30 cellular contexts compared by ENCODE assay signal in the genomic region with DNA sequence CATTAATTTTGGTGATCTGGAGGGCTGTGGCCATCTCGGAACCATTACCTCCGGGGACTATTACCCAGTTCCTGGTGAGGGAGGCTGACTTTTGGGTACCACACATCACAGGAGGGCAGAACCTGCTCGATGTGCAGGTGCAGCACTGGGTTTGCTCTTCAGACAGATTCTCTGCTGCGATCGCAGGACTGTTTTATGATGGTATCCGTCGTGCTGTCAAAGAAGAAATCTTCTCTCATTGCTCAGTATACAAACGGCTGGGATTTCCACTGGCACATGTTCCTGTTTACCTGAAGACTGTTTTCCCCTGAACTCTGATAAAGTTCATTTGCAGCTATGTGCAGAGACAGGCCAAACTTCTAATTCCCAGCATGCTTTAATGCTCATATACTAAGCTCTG. TPM values are rescaled to one million over a fixed set of nuclear protein-coding genes. Genes with fewer than 3 reads are reported as not detected.
"Had no signal": no experiment of that assay in that cellular context is flagged by ENCODE, and none has a peak within 500 bp of the region (broad histone marks: within the 10 kb centered on the region; RNA-seq: fewer than 3 reads in every experiment).

No MANE protein-coding gene starts in this region.

- H3K27me3 ChIP-seq: neural progenitor cell, ovary, testis, thyroid gland, uterus had no signal

- H3K36me3 Mint-ChIP-seq: immature natural killer cell; naive thymus-derived CD4-positive, alpha-beta T cell; neural progenitor cell; stimulated activated naive B cell treated with anti-CD40 and anti-IgM and Interleukin-4, amounts not matched to agents 10 μg/mL and 1 μg/mL and 100 μg/mL, for 72 hours had no signal

- H3K4me3 ChIP-seq: left ventricle myocardium inferior, lung, mucosa of descending colon, neural progenitor cell, ovary, prostate gland, smooth muscle cell, testis, thyroid gland, transverse colon, uterus had no signal

- H3K27ac ChIP-seq: left ventricle myocardium inferior, neural progenitor cell, neutrophil, ovary, prostate gland, testis, thyroid gland, transverse colon, uterus had no signal

- H3K4me1 ChIP-seq: left ventricle myocardium inferior, prostate gland, testis, thyroid gland, uterus had no signal

- ATAC-seq: mucosa of descending colon; naive thymus-derived CD4-positive, alpha-beta T cell; right cardiac atrium; stimulated activated naive B cell treated with anti-CD40 and anti-IgM and Interleukin-4, amounts not matched to agents 10 μg/mL and 1 μg/mL and 100 μg/mL, for 72 hours had no signal

- H3K9me3 ChIP-seq: left ventricle myocardium inferior, mucosa of descending colon, neutrophil, ovary, prostate gland, testis, thyroid gland, transverse colon, uterus had no signal

- H3K27ac Mint-ChIP-seq: immature natural killer cell; naive thymus-derived CD4-positive, alpha-beta T cell; nephron progenitor cell; neural progenitor cell; stimulated activated naive B cell treated with anti-CD40 and anti-IgM and Interleukin-4, amounts not matched to agents 10 μg/mL and 1 μg/mL and 100 μg/mL, for 72 hours; stimulated activated naive CD8-positive, alpha-beta T cell treated with anti-CD3 and anti-CD28 coated beads, Interleukin-15, Interleukin-2, amounts not matched to agents 100 ng/mL and 50 ng/mL, for 24 hours had no signal

- H3K4me1 Mint-ChIP-seq: immature natural killer cell; naive thymus-derived CD4-positive, alpha-beta T cell; stimulated activated naive B cell treated with anti-CD40 and anti-IgM and Interleukin-4, amounts not matched to agents 10 μg/mL and 1 μg/mL and 100 μg/mL, for 72 hours had no signal

- H3K27me3 Mint-ChIP-seq: stimulated activated naive CD8-positive, alpha-beta T cell treated with anti-CD3 and anti-CD28 coated beads, Interleukin-15, Interleukin-2, amounts not matched to agents 100 ng/mL and 50 ng/mL, for 24 hours had no signal

- H3K9me3 Mint-ChIP-seq: immature natural killer cell; naive thymus-derived CD4-positive, alpha-beta T cell; nephron progenitor cell; neural progenitor cell; stimulated activated naive B cell treated with anti-CD40 and anti-IgM and Interleukin-4, amounts not matched to agents 10 μg/mL and 1 μg/mL and 100 μg/mL, for 72 hours; stimulated activated naive CD8-positive, alpha-beta T cell treated with anti-CD3 and anti-CD28 coated beads, Interleukin-15, Interleukin-2, amounts not matched to agents 100 ng/mL and 50 ng/mL, for 24 hours had no signal

- H3K4me3 Mint-ChIP-seq: immature natural killer cell; naive thymus-derived CD4-positive, alpha-beta T cell; nephron progenitor cell; neural progenitor cell; stimulated activated naive B cell treated with anti-CD40 and anti-IgM and Interleukin-4, amounts not matched to agents 10 μg/mL and 1 μg/mL and 100 μg/mL, for 72 hours; stimulated activated naive CD8-positive, alpha-beta T cell treated with anti-CD3 and anti-CD28 coated beads, Interleukin-15, Interleukin-2, amounts not matched to agents 100 ng/mL and 50 ng/mL, for 24 hours had no signal

- H3K36me3 ChIP-seq: left ventricle myocardium inferior, neural progenitor cell, neutrophil, ovary, prostate gland, thyroid gland, transverse colon, uterus had no signal

- DNase-seq: hippocampal formation; immature natural killer cell; left ventricle myocardium inferior; mesendoderm; midbrain; mucosa of descending colon; naive thymus-derived CD4-positive, alpha-beta T cell; nephron progenitor cell; occipital lobe; ovary; retina; right cardiac atrium; stimulated activated CD4-positive, alpha-beta T cell treated with anti-CD3 and anti-CD28 coated beads, Interleukin-1b, Interleukin-23, amount 100 ng/mL, for 48 hours; stimulated activated CD4-positive, alpha-beta T cell treated with anti-CD3 and anti-CD28 coated beads, Interleukin-2, amount 100 ng/mL, for 48 hours; stimulated activated CD4-positive, alpha-beta T cell treated with anti-CD3 and anti-CD28 coated beads, Interleukin-4, amount 100 ng/mL, for 4 hours; stimulated activated CD8-positive, alpha-beta memory T cell treated with anti-CD3 and anti-CD28 coated beads, Interleukin-4, amount 100 ng/mL, for 48 hours; stimulated activated naive B cell treated with anti-CD40 and anti-IgM and Interleukin-4, amounts not matched to agents 10 μg/mL and 1 μg/mL and 100 μg/mL, for 72 hours; substantia nigra; testis; thyroid gland; transverse colon; uterus had no signal

RNA-seq across cellular contexts. Expression of gene SHH, which starts 27.2 kb away (rescaled TPM):
- total RNA-seq: left ventricle myocardium inferior; lower leg skin; naive thymus-derived CD4-positive, alpha-beta T cell; right cardiac atrium; skeletal muscle tissue; smooth muscle cell; thyroid gland had no signal
